In the genomic region with DNA sequence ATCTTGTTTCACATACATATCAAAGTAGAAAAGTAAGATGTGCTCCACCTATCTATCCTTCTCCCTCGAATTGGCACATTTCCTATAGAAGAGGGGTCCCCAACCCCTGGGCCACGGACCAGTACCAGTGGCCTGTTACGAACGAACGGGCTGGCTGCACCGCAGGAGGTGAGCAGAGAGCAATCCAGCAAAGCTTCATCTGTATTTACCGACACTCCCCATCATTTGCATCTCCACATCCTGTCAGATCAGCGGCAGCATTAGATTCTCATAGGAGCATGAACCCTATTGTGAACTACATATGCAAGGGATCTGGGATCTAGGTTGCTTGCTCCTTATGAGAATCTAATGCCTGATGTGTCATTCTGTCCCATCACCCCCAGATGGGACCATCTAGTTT, we compare ENCODE assay signal across 13 cellular contexts.
DNase-seq lines count a peak whose midpoint lies in the region; ATAC-seq, FAIRE-seq and TF ChIP-seq lines count a peak whose summit lies in the region.
"Had no signal": no experiment of that assay in that cellular context is flagged by ENCODE, and none has a peak within 500 bp of the region (broad histone marks: within the 10 kb centered on the region; RNA-seq: fewer than 3 reads in every experiment).

No MANE protein-coding gene starts in this region.

- peak; percentile 57 for ATAC-seq in GM18498 (IDR thresholded peaks at IDR 0.05; ENCODE audit: unreplicated experiment)
- peak; percentile 45 for ATAC-seq in GM21367 (IDR thresholded peaks at IDR 0.05; ENCODE audit: unreplicated experiment)
- ATAC-seq in HG03103 (IDR thresholded peaks at IDR 0.05; ENCODE audit: low read depth, unreplicated experiment), result peak; percentile 50
- ATAC-seq in activated T-helper 17 cell treated with anti-CD3 and anti-CD28 coated beads, Interleukin-2, amount 50 U/mL, for 72 hours (replicated peaks), result no peak
- ATAC-seq in activated CD4-positive, CD25-positive, alpha-beta regulatory T cell treated with anti-CD3 and anti-CD28 coated beads, Interleukin-2, amount 50 U/mL, for 24 hours, result no peak
- ATAC-seq: psoas muscle had no signal

- H3K36me3 Mint-ChIP-seq in activated T-helper 17 cell treated with anti-CD3 and anti-CD28 coated beads, Interleukin-2, amount 50 U/mL, for 72 hours (ENCODE audit: low read depth), result peaks cover 87% of the 10 kb centered on the region

- H3K27ac Mint-ChIP-seq in activated T-helper 17 cell treated with anti-CD3 and anti-CD28 coated beads, Interleukin-2, amount 50 U/mL, for 72 hours, result peak overlapping the region; percentile 25

- no peak for FAIRE-seq in H54 (lab: Jason Lieb, UNC)
- FAIRE-seq: RCC 7860 had no signal

- no peaks in the 10 kb centered on the region for H3K9me3 Mint-ChIP-seq in activated T-helper 17 cell treated with anti-CD3 and anti-CD28 coated beads, Interleukin-2, amount 50 U/mL, for 72 hours

- H3K4me1 Mint-ChIP-seq in activated T-helper 17 cell treated with anti-CD3 and anti-CD28 coated beads, Interleukin-2, amount 50 U/mL, for 72 hours, result peaks cover 4% of the 10 kb centered on the region

- no peak for DNase-seq in H54 (ENCODE audit: insufficient read length, low spot score)
- DNase-seq in GOT3 (lab: John Stamatoyannopoulos, UW), result no peak
- no peak for DNase-seq in NK-92 (lab: John Stamatoyannopoulos, UW; ENCODE audit: unreplicated experiment)
- DNase-seq: activated T-cell treated with anti-CD3 and anti-CD28 coated beads, Interleukin-2, amount 50 U/mL, for 1 hour; NCI-H1694; psoas muscle; stimulated activated CD4-positive, alpha-beta T cell treated with anti-CD3 and anti-CD28 coated beads, Interleukin-4, amount 100 ng/mL, for 1 hour had no signal

- H3K4me3 Mint-ChIP-seq in activated T-helper 17 cell treated with anti-CD3 and anti-CD28 coated beads, Interleukin-2, amount 50 U/mL, for 72 hours, result no peak overlapping the region

- H3K27me3 Mint-ChIP-seq in activated T-helper 17 cell treated with anti-CD3 and anti-CD28 coated beads, Interleukin-2, amount 50 U/mL, for 72 hours, result no peaks in the 10 kb centered on the region

- TF ChIP-seq POLR2A in H54 (IDR thresholded peaks at IDR 0.05; ENCODE audit: low read depth, low read length), result no peak

Comparison
In these comparisons a context has a peak if more than half of its experiments do, and no peak if none do; other contexts are left out.
1. ATAC-seq: peak in GM18498 (single experiment), GM21367 (single experiment) and HG03103 (single experiment); none in activated T-helper 17 cell treated with anti-CD3 and anti-CD28 coated beads, Interleukin-2, amount 50 U/mL, for 72 hours (single experiment) and activated CD4-positive, CD25-positive, alpha-beta regulatory T cell treated with anti-CD3 and anti-CD28 coated beads, Interleukin-2, amount 50 U/mL, for 24 hours (0 of 2).